In the genomic region with DNA sequence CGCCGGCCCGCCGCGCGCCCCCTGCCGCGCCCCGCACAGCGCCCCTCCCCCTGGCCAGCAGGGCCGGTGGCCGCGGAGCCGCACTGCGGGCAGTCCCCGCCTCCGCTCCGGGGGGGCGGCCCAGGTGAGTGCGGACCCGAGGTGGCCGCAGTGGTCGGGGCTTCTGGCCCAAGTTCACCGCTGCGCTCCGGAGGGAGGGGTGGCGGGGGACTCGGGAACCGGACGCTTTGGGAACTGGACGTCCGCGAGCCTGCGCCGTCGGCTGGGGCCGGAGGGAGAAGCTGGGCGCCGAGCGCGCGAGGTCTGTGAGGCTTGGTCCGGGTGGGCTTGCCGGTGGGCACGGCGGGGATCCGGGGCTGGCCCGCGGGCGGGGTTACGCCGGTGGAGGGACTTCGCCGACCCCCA, we compare ENCODE assay signal across 8 cellular contexts. TPM values are rescaled to one million over a fixed set of nuclear protein-coding genes. Genes with fewer than 3 reads are reported as not detected.
DNase-seq lines count a peak whose midpoint lies in the region; ATAC-seq and TF ChIP-seq lines count a peak whose summit lies in the region.

No MANE protein-coding gene starts in this region.

- peak overlapping the region; percentile 41 to 80 for H3K9ac ChIP-seq in mucosa of rectum (ENCODE audit: low read depth in 1 of 2, low read length in 2 of 2)

- H3K36me3 ChIP-seq in CD4-positive, CD25-positive, alpha-beta regulatory T cell (ENCODE audit: control insufficient read depth, insufficient read depth, low read length) = no peaks in the 10 kb centered on the region
- H3K36me3 ChIP-seq in mucosa of rectum (ENCODE audit: control insufficient read depth in 2 of 2, insufficient read depth in 2 of 2, low read length in 2 of 2) = no peaks in the 10 kb centered on the region

- peaks cover 28% of the 10 kb centered on the region for H3K4me1 ChIP-seq in CD4-positive, CD25-positive, alpha-beta regulatory T cell (ENCODE audit: control insufficient read depth, insufficient read depth, low read length, poor library complexity, severe bottlenecking)
- H3K4me1 ChIP-seq in mucosa of rectum (ENCODE audit: control insufficient read depth in 2 of 2, insufficient read depth in 2 of 2, low read length in 2 of 2) = peaks cover 30 to 49% of the 10 kb centered on the region in 2 donors

- peaks cover 8 to 43% (median 27%) of the 10 kb centered on the region in 4 donors for H3K4me1 Mint-ChIP-seq in CD4-positive, CD25-positive, alpha-beta regulatory T cell
- peaks cover 50% of the 10 kb centered on the region for H3K4me1 Mint-ChIP-seq in chondrocyte (ENCODE audit: low read depth)

- peak overlapping the region; percentile 33 to 89 (median 77) for H3K4me3 Mint-ChIP-seq in CD4-positive, CD25-positive, alpha-beta regulatory T cell
- H3K4me3 Mint-ChIP-seq in chondrocyte (ENCODE audit: unreplicated experiment) = peak overlapping the region; percentile 67

- peak overlapping the region; percentile 33 for H3K27ac ChIP-seq in CD4-positive, CD25-positive, alpha-beta regulatory T cell (ENCODE audit: insufficient read depth, low read length, poor library complexity, severe bottlenecking)
- peak overlapping the region; percentile 75 to 78 for H3K27ac ChIP-seq in mucosa of rectum (ENCODE audit: low read depth in 2 of 2, low read length in 2 of 2)

- no peak overlapping the region for H3K27ac Mint-ChIP-seq in CD4-positive, CD25-positive, alpha-beta regulatory T cell
- no peak overlapping the region for H3K27ac Mint-ChIP-seq in chondrocyte (ENCODE audit: unreplicated experiment)

- no peak for TF ChIP-seq CTCF in chondrocyte (IDR thresholded peaks at IDR 0.05)

- no peak overlapping the region for H3K4me3 ChIP-seq in CD4-positive, CD25-positive, alpha-beta regulatory T cell (ENCODE audit: low read depth, low read length)
- peak overlapping the region; percentile 74 to 78 for H3K4me3 ChIP-seq in mucosa of rectum (ENCODE audit: low read length in 2 of 2)

- H3K27me3 Mint-ChIP-seq in CD4-positive, CD25-positive, alpha-beta regulatory T cell = peaks cover 6% of the 10 kb centered on the region
- no peaks in the 10 kb centered on the region for H3K27me3 Mint-ChIP-seq in chondrocyte (ENCODE audit: low read depth)

- peak in 1 of 3 donors; percentile 14 for DNase-seq in CD4-positive, CD25-positive, alpha-beta regulatory T cell
- DNase-seq in chondrocyte (ENCODE audit: low spot score) (no peak), GM19238 (ENCODE audit: insufficient read length, low spot score) (no peak), T-helper 9 cell (no peak)

- no peak for ATAC-seq in CD4-positive, CD25-positive, alpha-beta regulatory T cell (ENCODE audit: low read depth in 2 of 2)
- ATAC-seq in HG03571 (IDR thresholded peaks at IDR 0.05; ENCODE audit: unreplicated experiment) (peak; percentile 9), HG03097 (IDR thresholded peaks at IDR 0.05; ENCODE audit: low FRiP score, unreplicated experiment) (no peak), GM21737 (IDR thresholded peaks at IDR 0.05; ENCODE audit: unreplicated experiment) (no peak)

- H3K9me3 Mint-ChIP-seq in CD4-positive, CD25-positive, alpha-beta regulatory T cell = no peaks in the 10 kb centered on the region
- no peaks in the 10 kb centered on the region for H3K9me3 Mint-ChIP-seq in chondrocyte (ENCODE audit: low read depth)

- H3K27me3 ChIP-seq in CD4-positive, CD25-positive, alpha-beta regulatory T cell (ENCODE audit: control insufficient read depth, insufficient read depth, low read length) = peaks cover 6% of the 10 kb centered on the region
- no peaks in the 10 kb centered on the region for H3K27me3 ChIP-seq in mucosa of rectum (ENCODE audit: control insufficient read depth in 2 of 2, insufficient read depth in 2 of 2, low read length in 2 of 2)

- H3K9me3 ChIP-seq in CD4-positive, CD25-positive, alpha-beta regulatory T cell (ENCODE audit: control insufficient read depth in 2 of 2, low read length in 2 of 2) = no peaks in the 10 kb centered on the region
- H3K9me3 ChIP-seq in mucosa of rectum (ENCODE audit: control insufficient read depth in 2 of 2, low read length in 2 of 2) = no peaks in the 10 kb centered on the region

- no peaks in the 10 kb centered on the region for H3K36me3 Mint-ChIP-seq in CD4-positive, CD25-positive, alpha-beta regulatory T cell
- no peaks in the 10 kb centered on the region for H3K36me3 Mint-ChIP-seq in chondrocyte (ENCODE audit: low read depth)

RNA-seq across cellular contexts. Expression of gene LDLRAD4, which starts 0.6 kb away (rescaled TPM):
- total RNA-seq in CD4-positive, CD25-positive, alpha-beta regulatory T cell = 207 TPM
- 10 to 100 TPM; 42.4 to 58.7 (median 48.6) TPM for polyA plus RNA-seq in CD4-positive, CD25-positive, alpha-beta regulatory T cell
- total RNA-seq in chondrocyte = 78.2 to 229 TPM (median 80.5 TPM) in 3 replicates
